Comparison of ENCODE assay signal across 8 cellular contexts in genomic region chr14:92039720-92040430, GRCh38. TPM values are rescaled to one million over a fixed set of nuclear protein-coding genes. Genes with fewer than 3 reads are reported as not detected.
DNase-seq lines count a peak whose midpoint lies in the region; ATAC-seq and TF ChIP-seq lines count a peak whose summit lies in the region.

TRIP11 (minus strand) TSS chr14:92040059; CDS start chr14:92039685, 374 bp downstream.

- H3K27ac ChIP-seq in MM.1S (ENCODE audit: low read length) (peak within 1 kb of the TSS; percentile 86), SJCRH30 (peak within 1 kb of the TSS; percentile 97), foreskin keratinocyte (peak within 1 kb of the TSS; percentile 88), subcutaneous abdominal adipose tissue (ENCODE audit: low read depth, low read length) (peak within 1 kb of the TSS; percentile 98)

- TF ChIP-seq CTCF in MM.1S (IDR thresholded peaks at IDR 0.05; ENCODE audit: low read length) (no peak), foreskin keratinocyte (conservative IDR thresholded peaks at IDR 0.05) (no peak)

- H3K4me1 ChIP-seq in HAP-1: peaks cover 23% of the 10 kb centered on the region
- no peaks in the 10 kb centered on the region for H3K4me1 ChIP-seq in MM.1S (ENCODE audit: low read length)
- no peaks in the 10 kb centered on the region; the same call in 1 of the 2 replicates for H3K4me1 ChIP-seq in SJCRH30
- peaks cover 4% of the 10 kb centered on the region for H3K4me1 ChIP-seq in foreskin keratinocyte
- H3K4me1 ChIP-seq in neuron (ENCODE audit: insufficient read depth, low read length): peaks cover 16% of the 10 kb centered on the region
- peaks cover 3 to 43% (median 37%) of the 10 kb centered on the region in 5 donors for H3K4me1 ChIP-seq in subcutaneous abdominal adipose tissue (ENCODE audit: control insufficient read depth in 5 of 5, insufficient read depth in 5 of 5, low read length in 5 of 5)

- H3K4me2 ChIP-seq in MM.1S (ENCODE audit: low read depth, low read length): peak within 1 kb of the TSS; percentile 84

- H2AFZ ChIP-seq in MM.1S (ENCODE audit: low read length) (peak within 1 kb of the TSS; percentile 70), neuron (ENCODE audit: low read depth, low read length) (peak within 1 kb of the TSS; percentile 64)

- peak within 1 kb of the TSS; percentile 90 for H3K4me3 ChIP-seq in HAP-1
- H3K4me3 ChIP-seq in MM.1S (ENCODE audit: low read length): peak within 1 kb of the TSS; percentile 84
- H3K4me3 ChIP-seq in SJCRH30: peak within 1 kb of the TSS; percentile 75
- H3K4me3 ChIP-seq in neuron (ENCODE audit: low read length): peak within 1 kb of the TSS; percentile 63
- peak within 1 kb of the TSS; percentile 90 to 98 (median 96) for H3K4me3 ChIP-seq in subcutaneous abdominal adipose tissue (ENCODE audit: low read depth in 1 of 5, low read length in 5 of 5)

- no peaks in the 10 kb centered on the region for H4K20me1 ChIP-seq in MM.1S (ENCODE audit: insufficient read depth, low read length)

- H3K36me3 ChIP-seq in HAP-1 (replicated peaks) (no peaks in the 10 kb centered on the region; the same call in 1 of the 2 replicates), MM.1S (replicated peaks; ENCODE audit: insufficient read depth, low read length) (no peaks in the 10 kb centered on the region), SJCRH30 (peaks cover 3% of the 10 kb centered on the region; the same call in 1 of the 2 replicates), neuron (ENCODE audit: insufficient read depth, low read length) (peaks cover 3% of the 10 kb centered on the region), subcutaneous abdominal adipose tissue (ENCODE audit: control insufficient read depth in 5 of 5, insufficient read depth in 5 of 5, low read length in 5 of 5) (peaks cover 0 to 8% (median 4%) of the 10 kb centered on the region in 5 donors)

- in situ Hi-C loops in G401 (cut with HindIII; ENCODE audit: low sequenced_read_pairs): no loop called here
- in situ Hi-C loops in HAP-1 (cut with MboI; ENCODE audit: low sequenced_read_pairs): no loop called here

- H3K27me3 ChIP-seq in HAP-1 (ENCODE audit: low read depth): no peaks in the 10 kb centered on the region
- H3K27me3 ChIP-seq in MM.1S (replicated peaks; ENCODE audit: insufficient read depth, low read length): no peaks in the 10 kb centered on the region
- H3K27me3 ChIP-seq in SJCRH30: no peaks in the 10 kb centered on the region
- no peaks in the 10 kb centered on the region for H3K27me3 ChIP-seq in foreskin keratinocyte
- H3K27me3 ChIP-seq in neuron (ENCODE audit: insufficient read depth, low read length): no peaks in the 10 kb centered on the region
- no peaks in the 10 kb centered on the region for H3K27me3 ChIP-seq in subcutaneous abdominal adipose tissue (ENCODE audit: control insufficient read depth in 5 of 5, insufficient read depth in 4 of 5, low read length in 5 of 5)

- H3K9ac ChIP-seq in MM.1S (ENCODE audit: low read length): peak within 1 kb of the TSS; percentile 90
- peak within 1 kb of the TSS; percentile 97 to 100 (median 100) for H3K9ac ChIP-seq in subcutaneous abdominal adipose tissue (ENCODE audit: low read length in 5 of 5)

- H3K79me2 ChIP-seq in MM.1S (ENCODE audit: low read length): peaks cover 43% of the 10 kb centered on the region

- ATAC-seq in foreskin keratinocyte: peak; percentile 98

- H3K9me3 ChIP-seq in HAP-1 (no peaks in the 10 kb centered on the region), MM.1S (replicated peaks; ENCODE audit: insufficient read depth, low read length) (no peaks in the 10 kb centered on the region), SJCRH30 (replicated peaks) (no peaks in the 10 kb centered on the region), neuron (ENCODE audit: low read length) (no peaks in the 10 kb centered on the region), subcutaneous abdominal adipose tissue (ENCODE audit: control insufficient read depth in 5 of 5, low read length in 5 of 5) (no peaks in the 10 kb centered on the region)

- H3K9me2 ChIP-seq in MM.1S (replicated peaks; ENCODE audit: insufficient read depth, low read length): no peaks in the 10 kb centered on the region

- no peaks in the 10 kb centered on the region for H3F3A ChIP-seq in MM.1S (ENCODE audit: insufficient read depth, low read length)

- peak; percentile 92 for DNase-seq in G401 (ENCODE audit: low spot score)
- DNase-seq in HAP-1 (ENCODE audit: low spot score in 2 of 2): peak; percentile 84 to 94
- peak; percentile 86 for DNase-seq in MM.1S
- peak; percentile 92 for DNase-seq in SJCRH30
- DNase-seq in activated gamma-delta T cell treated with anti-CD3 and anti-CD28 coated beads, Interleukin-2, amount 50 U/mL, for 16 hours (ENCODE audit: low read depth): peak; percentile 92
- DNase-seq in foreskin keratinocyte: peak; percentile 75 to 86

RNA-seq across cellular contexts. Expression of gene TRIP11, which starts in this region (rescaled TPM):
- 8.8 and 12.4 TPM in 2 replicates for total RNA-seq in G401 (2014; rRNA removed; shearing (Covaris generic))
- 15.7 and 18.8 TPM in 2 replicates for total RNA-seq in SJCRH30 (2014; rRNA removed; shearing (Covaris generic))
- 28.2 and 31.9 TPM in 2 replicates for total RNA-seq in foreskin keratinocyte
- 3.6 and 3.7 TPM in 2 replicates for polyA plus RNA-seq in foreskin keratinocyte

Comparison
In these comparisons a context has a peak if more than half of its experiments do, and no peak if none do; other contexts are left out.
1. Peak in every context shown above with its lines: DNase-seq, ATAC-seq, H3K4me3 ChIP-seq and H3K27ac ChIP-seq.